ENCODE assay signal across 27 cellular contexts in genomic region chr2:100965596-100965995, GRCh38.
"Had no signal": no experiment of that assay in that cellular context is flagged by ENCODE, and none has a peak within 500 bp of the region (broad histone marks: within the 10 kb centered on the region; RNA-seq: fewer than 3 reads in every experiment).

No MANE protein-coding gene starts in this region.

- H3K27ac Mint-ChIP-seq: activated CD4-positive, alpha-beta memory T cell treated with anti-CD3 and anti-CD28 coated beads, Interleukin-2, amount 10 ng/mL, durations not matched to agents 7 days and 5 days; activated CD4-positive, alpha-beta T cell treated with anti-CD3 and anti-CD28 coated beads for 36 hours; activated CD4-positive, alpha-beta T cell treated with anti-CD3 and anti-CD28 coated beads, Interleukin-2, amount 10 ng/mL, durations not matched to agents 7 days and 5 days; activated naive CD4-positive, alpha-beta T cell treated with anti-CD3 and anti-CD28 coated beads, Interleukin-2, amount 10 ng/mL, durations not matched to agents 7 days and 5 days; activated naive CD4-positive, alpha-beta T cell treated with anti-CD3 and anti-CD28 coated beads, Interleukin-2, amount 50 U/mL, for 72 hours; activated naive CD8-positive, alpha-beta T cell treated with anti-CD3 and anti-CD28 coated beads, Interleukin-2, amount 10 ng/mL, durations not matched to agents 7 days and 5 days; activated T-cell treated with anti-CD3 and anti-CD28 coated beads, Interleukin-2, amount 50 U/mL, for 24 hours; activated T-cell treated with anti-CD3 and anti-CD28 coated beads, Interleukin-2, amount 50 U/mL, for 72 hours; brain had no signal

- H3K27me3 Mint-ChIP-seq: activated CD4-positive, alpha-beta memory T cell treated with anti-CD3 and anti-CD28 coated beads, Interleukin-2, amount 10 ng/mL, durations not matched to agents 7 days and 5 days; activated CD4-positive, alpha-beta T cell treated with anti-CD3 and anti-CD28 coated beads for 36 hours; activated CD4-positive, alpha-beta T cell treated with anti-CD3 and anti-CD28 coated beads, Interleukin-2, amount 10 ng/mL, durations not matched to agents 7 days and 5 days; activated naive CD4-positive, alpha-beta T cell treated with anti-CD3 and anti-CD28 coated beads, Interleukin-2, amount 10 ng/mL, durations not matched to agents 7 days and 5 days; activated naive CD8-positive, alpha-beta T cell treated with anti-CD3 and anti-CD28 coated beads, Interleukin-2, amount 10 ng/mL, durations not matched to agents 7 days and 5 days; activated T-cell treated with anti-CD3 and anti-CD28 coated beads, Interleukin-2, amount 50 U/mL, for 24 hours had no signal

- DNase-seq: activated CD4-positive, alpha-beta memory T cell treated with anti-CD3 and anti-CD28 coated beads, Interleukin-2, amount 10 ng/mL, durations not matched to agents 7 days and 5 days; activated CD4-positive, alpha-beta T cell treated with anti-CD3 and anti-CD28 coated beads for 36 hours; activated CD4-positive, alpha-beta T cell treated with anti-CD3 and anti-CD28 coated beads, Interleukin-2, amount 10 ng/mL, durations not matched to agents 7 days and 5 days; activated CD4-positive, alpha-beta T cell treated with anti-CD3 and anti-CD28 coated beads, Interleukin-2, amount 50 U/mL, for 4 hours; activated CD4-positive, CD25-positive, alpha-beta regulatory T cell; activated CD4-positive, CD25-positive, alpha-beta regulatory T cell treated with anti-CD3 and anti-CD28 coated beads, Interleukin-2, amount 50 U/mL, for 72 hours; activated CD8-positive, alpha-beta memory T cell treated with anti-CD3 and anti-CD28 coated beads, Interleukin-2, amount 50 U/mL, for 48 hours; activated gamma-delta T cell; activated naive CD4-positive, alpha-beta T cell; activated naive CD4-positive, alpha-beta T cell treated with anti-CD3 and anti-CD28 coated beads, Interleukin-2, amount 10 ng/mL, durations not matched to agents 7 days and 5 days; activated naive CD8-positive, alpha-beta T cell treated with anti-CD3 and anti-CD28 coated beads, Interleukin-2, amount 10 ng/mL, durations not matched to agents 7 days and 5 days; activated T-cell treated with anti-CD3 and anti-CD28 coated beads for 4 hours; activated T-cell treated with anti-CD3 and anti-CD28 coated beads, Interleukin-2, amount 50 U/mL, for 24 hours; activated T-cell treated with anti-CD3 and anti-CD28 coated beads, Interleukin-2, amount 50 U/mL, for 72 hours; central memory CD4-positive, alpha-beta T cell; cerebellar nuclear complex; colonic mucosa; effector CD8-positive, alpha-beta T cell; foreskin keratinocyte; gastrocnemius medialis; T-helper 2 cell had no signal

- H3K36me3 Mint-ChIP-seq: activated naive CD4-positive, alpha-beta T cell treated with anti-CD3 and anti-CD28 coated beads, Interleukin-2, amount 10 ng/mL, durations not matched to agents 7 days and 5 days; activated naive CD8-positive, alpha-beta T cell treated with anti-CD3 and anti-CD28 coated beads, Interleukin-2, amount 10 ng/mL, durations not matched to agents 7 days and 5 days had no signal

- H3K9me3 Mint-ChIP-seq: activated CD4-positive, alpha-beta memory T cell treated with anti-CD3 and anti-CD28 coated beads, Interleukin-2, amount 10 ng/mL, durations not matched to agents 7 days and 5 days; activated CD4-positive, alpha-beta T cell treated with anti-CD3 and anti-CD28 coated beads, Interleukin-2, amount 10 ng/mL, durations not matched to agents 7 days and 5 days; activated naive CD4-positive, alpha-beta T cell treated with anti-CD3 and anti-CD28 coated beads, Interleukin-2, amount 10 ng/mL, durations not matched to agents 7 days and 5 days; activated naive CD4-positive, alpha-beta T cell treated with anti-CD3 and anti-CD28 coated beads, Interleukin-2, amount 50 U/mL, for 72 hours; activated naive CD8-positive, alpha-beta T cell treated with anti-CD3 and anti-CD28 coated beads, Interleukin-2, amount 10 ng/mL, durations not matched to agents 7 days and 5 days; activated T-cell treated with anti-CD3 and anti-CD28 coated beads, Interleukin-2, amount 50 U/mL, for 24 hours; activated T-cell treated with anti-CD3 and anti-CD28 coated beads, Interleukin-2, amount 50 U/mL, for 72 hours; brain had no signal

- H3K4me3 Mint-ChIP-seq: activated CD4-positive, alpha-beta memory T cell treated with anti-CD3 and anti-CD28 coated beads, Interleukin-2, amount 10 ng/mL, durations not matched to agents 7 days and 5 days; activated CD4-positive, alpha-beta T cell treated with anti-CD3 and anti-CD28 coated beads for 36 hours; activated CD4-positive, alpha-beta T cell treated with anti-CD3 and anti-CD28 coated beads, Interleukin-2, amount 10 ng/mL, durations not matched to agents 7 days and 5 days; activated naive CD4-positive, alpha-beta T cell treated with anti-CD3 and anti-CD28 coated beads, Interleukin-2, amount 10 ng/mL, durations not matched to agents 7 days and 5 days; activated naive CD8-positive, alpha-beta T cell treated with anti-CD3 and anti-CD28 coated beads, Interleukin-2, amount 10 ng/mL, durations not matched to agents 7 days and 5 days; activated T-cell treated with anti-CD3 and anti-CD28 coated beads, Interleukin-2, amount 50 U/mL, for 24 hours; activated T-cell treated with anti-CD3 and anti-CD28 coated beads, Interleukin-2, amount 50 U/mL, for 72 hours; brain had no signal

- H3K36me3 ChIP-seq: breast epithelium, cardiac muscle cell, colonic mucosa had no signal

- H3K4me1 Mint-ChIP-seq: activated CD4-positive, alpha-beta memory T cell treated with anti-CD3 and anti-CD28 coated beads, Interleukin-2, amount 10 ng/mL, durations not matched to agents 7 days and 5 days; activated naive CD8-positive, alpha-beta T cell treated with anti-CD3 and anti-CD28 coated beads, Interleukin-2, amount 10 ng/mL, durations not matched to agents 7 days and 5 days; brain had no signal

- ATAC-seq: activated CD4-positive, alpha-beta T cell treated with anti-CD3 and anti-CD28 coated beads for 36 hours; activated naive CD4-positive, alpha-beta T cell treated with anti-CD3 and anti-CD28 coated beads, Interleukin-2, amount 50 U/mL, for 72 hours; activated T-cell treated with anti-CD3 and anti-CD28 coated beads, Interleukin-2, amount 50 U/mL, for 72 hours; foreskin keratinocyte; gastrocnemius medialis had no signal

- H3K4me1 ChIP-seq: breast epithelium, colonic mucosa, foreskin keratinocyte, gastrocnemius medialis had no signal

- H3K27ac ChIP-seq: cardiac muscle cell, colonic mucosa, esophagus muscularis mucosa, foreskin keratinocyte, gastrocnemius medialis had no signal

- H3K27me3 ChIP-seq: ascending aorta, breast epithelium, cardiac muscle cell, colonic mucosa, esophagus muscularis mucosa, foreskin keratinocyte, gastrocnemius medialis had no signal

- H3K9me3 ChIP-seq: ascending aorta, breast epithelium, colonic mucosa, esophagus muscularis mucosa, gastrocnemius medialis had no signal

- H3K4me3 ChIP-seq: ascending aorta, breast epithelium, cardiac muscle cell, colonic mucosa, esophagus muscularis mucosa, gastrocnemius medialis had no signal
